In genomic region chr5:83401775-83402174, GRCh38 we compare ENCODE assay signal across 1 cellular context.
TF ChIP-seq lines count a peak whose summit lies in the region.

No MANE protein-coding gene starts in this region.

TF ChIP-seq in H1, 55 proteins besides CTCF, POLR2A, EP300 and RAD21 (continued from another document):
- no peak for TF ChIP-seq CEBPB (IDR thresholded peaks at IDR 0.05; ENCODE audit: low read depth, low read length)
